ENCODE assay signal across 12 cellular contexts in the genomic region with DNA sequence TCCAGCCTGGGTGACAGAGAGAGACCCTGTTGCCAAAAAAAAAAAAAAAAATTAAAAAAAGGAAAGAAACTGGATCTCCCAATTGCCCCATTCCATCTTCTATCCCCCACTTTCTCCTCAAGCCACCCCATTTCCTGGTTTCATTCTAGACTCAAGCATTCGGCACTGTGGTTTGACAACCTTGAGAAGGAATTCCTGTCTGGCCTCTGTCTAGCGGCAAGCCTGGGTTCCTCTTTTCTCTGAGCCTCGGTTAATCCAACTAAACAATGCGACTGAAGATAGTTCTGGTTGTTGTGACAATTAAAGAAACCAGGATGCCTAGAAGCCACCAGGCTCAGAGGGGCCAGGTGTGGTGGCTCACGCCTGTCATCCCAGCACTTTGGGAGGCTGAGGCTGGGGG. TPM values are rescaled to one million over a fixed set of nuclear protein-coding genes. Genes with fewer than 3 reads are reported as not detected.
DNase-seq lines count a peak whose midpoint lies in the region; ATAC-seq and TF ChIP-seq lines count a peak whose summit lies in the region.
"Had no signal": no experiment of that assay in that cellular context is flagged by ENCODE, and none has a peak within 500 bp of the region (broad histone marks: within the 10 kb centered on the region; RNA-seq: fewer than 3 reads in every experiment).

No MANE protein-coding gene starts in this region.

- H3K79me2 ChIP-seq in mammary epithelial cell (ENCODE audit: insufficient read depth, low read length), result peaks cover 4% of the 10 kb centered on the region

- H3K4me1 Mint-ChIP-seq in MCF 10A (ENCODE audit: insufficient read depth, unreplicated experiment), result peaks cover 25% of the 10 kb centered on the region

- POLR2A ChIA-PET in MCF 10A (lab: Yijun Ruan, JAX), result interaction anchor here (0.6 to 7.7 kb wide), 2 partner anchors 16 to 43 kb away, joined by 4 to 189 read pairs; a partner anchor contains a TSS

- peaks cover 35% of the 10 kb centered on the region for H3K4me1 ChIP-seq in mammary epithelial cell (ENCODE audit: insufficient read depth, low read length)
- peaks cover 60% of the 10 kb centered on the region for H3K4me1 ChIP-seq in lower lobe of right lung
- H3K4me1 ChIP-seq in urinary bladder (ENCODE audit: insufficient read depth), result no peaks in the 10 kb centered on the region

- H3K27me3 ChIP-seq in mammary epithelial cell (ENCODE audit: insufficient read depth, low read length), result no peaks in the 10 kb centered on the region
- H3K27me3 ChIP-seq in lower lobe of right lung (ENCODE audit: low read depth), result no peaks in the 10 kb centered on the region
- H3K27me3 ChIP-seq: tibial nerve had no signal

- H3K27me3 Mint-ChIP-seq in MCF 10A (ENCODE audit: insufficient read depth, unreplicated experiment), result no peaks in the 10 kb centered on the region

- peak; percentile 15 for DNase-seq in MCF 10A (ENCODE audit: unreplicated experiment)
- no peak for DNase-seq in mammary epithelial cell
- peak; percentile 79 for DNase-seq in amniotic epithelial cell (ENCODE audit: low read depth)
- DNase-seq in lower lobe of right lung, result peak; percentile 45
- DNase-seq: H9, NCI-H748 treated with DMSO at 0.1 percent for 48 hours had no signal

- no peaks in the 10 kb centered on the region for H4K20me1 ChIP-seq in mammary epithelial cell (ENCODE audit: insufficient read depth, low read length)

- peaks cover 24% of the 10 kb centered on the region for H3K36me3 Mint-ChIP-seq in MCF 10A (ENCODE audit: insufficient read depth, unreplicated experiment)

- TF ChIP-seq CTCF in MCF 10A (IDR thresholded peaks at IDR 0.05; ENCODE audit: unreplicated experiment), result no peak
- no peak for TF ChIP-seq CTCF in mammary epithelial cell (conservative IDR thresholded peaks at IDR 0.05 in 1 of 2, IDR thresholded peaks at IDR 0.05 in 1 of 2; ENCODE audit: extremely low read depth in 1 of 2, insufficient read depth in 1 of 2, low read depth in 1 of 2, low read length in 2 of 2)
- no peak for TF ChIP-seq CTCF in lower lobe of right lung (IDR thresholded peaks at IDR 0.05)

- H3K9ac ChIP-seq in mammary epithelial cell (ENCODE audit: insufficient read depth, low read length), result no peak overlapping the region

- no peak overlapping the region for H3K4me3 Mint-ChIP-seq in MCF 10A (ENCODE audit: unreplicated experiment)

- BruUV-seq in MCF 10A (replicated peaks; lab: Mats Ljungman, UMichigan), result no TSS peak
- BruUV-seq in mammary epithelial cell (replicated peaks; lab: Mats Ljungman, UMichigan), result no TSS peak

- intact Hi-C loops in MCF 10A (cut with micrococcal nuclease) (loop anchor here (5.0 kb wide), 1 partner anchor 139 kb away; no protein-coding TSS in a partner anchor), mammary epithelial cell (cut with micrococcal nuclease) (loop anchor here (5.0 kb wide), 2 partner anchors 91 to 206 kb away; no protein-coding TSS in a partner anchor), lower lobe of right lung (cut with DNase I) (no loop called here)

- peak overlapping the region; percentile 82 for H3K27ac Mint-ChIP-seq in MCF 10A (ENCODE audit: low read depth, unreplicated experiment)

- no peak overlapping the region for H3K4me2 ChIP-seq in mammary epithelial cell (ENCODE audit: insufficient read depth, low read depth, low read length)

- in situ Hi-C loops in mammary epithelial cell (cut with MboI; ENCODE audit: low sequenced_read_pairs in 2 of 2), result no loop called here

- ATAC-seq in lower lobe of right lung (no peak), HG02870 (IDR thresholded peaks at IDR 0.05; ENCODE audit: unreplicated experiment) (no peak), HG03139 (IDR thresholded peaks at IDR 0.05; ENCODE audit: unreplicated experiment) (no peak), HG02840 (IDR thresholded peaks at IDR 0.05; ENCODE audit: low FRiP score, unreplicated experiment) (no peak)

- H3K27ac ChIP-seq in mammary epithelial cell (ENCODE audit: insufficient read depth, low read depth, low read length), result no peak overlapping the region
- peak overlapping the region; percentile 76 for H3K27ac ChIP-seq in lower lobe of right lung
- peak overlapping the region; percentile 27 for H3K27ac ChIP-seq in urinary bladder (ENCODE audit: low read depth)

- 80% methylated on average over 5 of the region's 5 CpGs for WGBS in mammary epithelial cell (ENCODE audit: low coverage, missing lambda C conversion rate)
- 52% methylated on average over 5 of the region's 5 CpGs for WGBS in urinary bladder

- no peaks in the 10 kb centered on the region for H3K9me3 Mint-ChIP-seq in MCF 10A (ENCODE audit: unreplicated experiment)

- CTCF ChIA-PET in MCF 10A (lab: Yijun Ruan, JAX), result interaction anchor here (0.6 to 2.1 kb wide), 3 partner anchors 10 to 197 kb away, joined by 4 to 9 read pairs (median 4); no protein-coding TSS in a partner anchor
- CTCF ChIA-PET in mammary epithelial cell (lab: Charles Lee; ENCODE audit: low non-redundant PET), result no interaction called here

- dilution Hi-C loops in mammary epithelial cell (cut with HindIII; ENCODE audit: low sequenced_read_pairs), result loop anchor here (5.0 kb wide), 3 partner anchors 46 to 226 kb away; a partner anchor contains a TSS

- H3K9me3 ChIP-seq in mammary epithelial cell (replicated peaks; ENCODE audit: insufficient read depth, low read length), result no peaks in the 10 kb centered on the region
- no peaks in the 10 kb centered on the region for H3K9me3 ChIP-seq in lower lobe of right lung
- H3K9me3 ChIP-seq: tibial nerve had no signal

- no peaks in the 10 kb centered on the region for H3K36me3 ChIP-seq in mammary epithelial cell (ENCODE audit: insufficient read depth, low read length)
- no peaks in the 10 kb centered on the region for H3K36me3 ChIP-seq in lower lobe of right lung
- H3K36me3 ChIP-seq in urinary bladder (ENCODE audit: insufficient read depth), result no peaks in the 10 kb centered on the region
- H3K36me3 ChIP-seq: tibial nerve had no signal

- no peak overlapping the region for H2AFZ ChIP-seq in mammary epithelial cell (ENCODE audit: low read depth, low read length)

- no peak overlapping the region for H3K4me3 ChIP-seq in mammary epithelial cell (replicated peaks in 1 of 3; ENCODE audit: insufficient read depth in 1 of 3, low read depth in 2 of 3, low read length in 3 of 3)
- no peak overlapping the region for H3K4me3 ChIP-seq in lower lobe of right lung
- H3K4me3 ChIP-seq in urinary bladder (ENCODE audit: low read depth, low read length), result no peak overlapping the region
- H3K4me3 ChIP-seq: tibial nerve had no signal

RNA-seq across cellular contexts. Expression of a gene that starts 3.3 kb away (rescaled TPM):
- total RNA-seq in MCF 10A (2022) (842 and 872 TPM in 2 replicates), mammary epithelial cell (100 to 1,000 TPM in 1 of 2 donors, 10 to 100 TPM in 1; 20.5 to 122 TPM), lower lobe of right lung (1,321 TPM), urinary bladder (38.9 TPM)
- polyA plus RNA-seq in mammary epithelial cell (142 TPM), urinary bladder (1,354 TPM)
- 403 TPM for polyA minus RNA-seq in mammary epithelial cell

RNA-seq across cellular contexts. Expression of a gene that starts 13.6 kb away (rescaled TPM):
- total RNA-seq in MCF 10A (2022) (115 and 124 TPM in 2 replicates), mammary epithelial cell (10 to 100 TPM; 50.2 to 95.9 TPM), lower lobe of right lung (87.0 TPM), urinary bladder (23.2 TPM)
- polyA plus RNA-seq in mammary epithelial cell (75.9 TPM), urinary bladder (66.8 TPM)
- polyA minus RNA-seq in mammary epithelial cell, result 230 TPM

RNA-seq across cellular contexts. Expression of a gene that starts 15.7 kb away (rescaled TPM):
- total RNA-seq in MCF 10A (2022) (45.4 and 49.7 TPM in 2 replicates), mammary epithelial cell (10 to 100 TPM; 45.0 to 73.3 TPM), lower lobe of right lung (65.8 TPM), urinary bladder (28.5 TPM)
- polyA plus RNA-seq in mammary epithelial cell (46.8 TPM), urinary bladder (113 TPM)
- 28.9 TPM for polyA minus RNA-seq in mammary epithelial cell

RNA-seq across cellular contexts. Expression of a gene that starts 43.5 kb away (rescaled TPM):
- total RNA-seq in MCF 10A (2022), result 28.5 and 76.7 TPM in 2 replicates
- 10 to 100 TPM; 59.0 to 95.1 TPM for total RNA-seq in mammary epithelial cell
- 31.9 TPM for polyA plus RNA-seq in mammary epithelial cell
- 31.9 TPM for polyA minus RNA-seq in mammary epithelial cell
- total RNA-seq in lower lobe of right lung, result 21.2 TPM
- 11.4 TPM for total RNA-seq in urinary bladder
- 5.5 TPM for polyA plus RNA-seq in urinary bladder

RNA-seq across cellular contexts. Expression of a gene that starts 48.8 kb away (rescaled TPM):
- total RNA-seq in MCF 10A (2022), result not detected in 2 replicates
- under 1 TPM; 0.17 to 0.96 TPM for total RNA-seq in mammary epithelial cell
- not detected for polyA plus RNA-seq in mammary epithelial cell
- not detected for polyA minus RNA-seq in mammary epithelial cell
- total RNA-seq in lower lobe of right lung, result 36.2 TPM
- 4.4 TPM for total RNA-seq in urinary bladder
- 3.0 TPM for polyA plus RNA-seq in urinary bladder
- total RNA-seq: G401 had no signal
